8 cellular contexts compared by ENCODE assay signal in genomic region chr1:222814536-222815366, GRCh38. TPM values are rescaled to one million over a fixed set of nuclear protein-coding genes. Genes with fewer than 3 reads are reported as not detected.
A peak's percentile ranks its signal among the peaks of the same experiment; 100 is the strongest.
DNase-seq lines count a peak whose midpoint lies in the region; ATAC-seq, FAIRE-seq and TF ChIP-seq lines count a peak whose summit lies in the region.

DISP1 (plus strand) TSS chr1:222815039; CDS start chr1:222942824, 127,785 bp downstream.

- peaks cover 11% of the 10 kb centered on the region for H3K27me3 Mint-ChIP-seq in T-helper 17 cell

- TF ChIP-seq CTCF in ascending aorta (IDR thresholded peaks at IDR 0.05) (no peak), vagina (IDR thresholded peaks at IDR 0.05) (no peak)

- no peaks in the 10 kb centered on the region for H3K36me3 ChIP-seq in ascending aorta
- H3K36me3 ChIP-seq in vagina = no peaks in the 10 kb centered on the region

- H3K4me1 ChIP-seq in ascending aorta (peaks cover 4 to 13% of the 10 kb centered on the region in 2 donors), vagina (peaks cover 11% of the 10 kb centered on the region)

- ATAC-seq in HG02610 (IDR thresholded peaks at IDR 0.05; ENCODE audit: unreplicated experiment) (peak; percentile 83), T-helper 17 cell (peak; percentile 90)

- H3K27ac ChIP-seq in ascending aorta (peak within 1 kb of the TSS; percentile 91 to 100), vagina (peak within 1 kb of the TSS; percentile 92)

- H3K36me3 Mint-ChIP-seq in T-helper 17 cell (ENCODE audit: low read depth) = peaks cover 2% of the 10 kb centered on the region

- H3K4me1 Mint-ChIP-seq in T-helper 17 cell = peaks cover 18% of the 10 kb centered on the region

- FAIRE-seq in GM12892 (lab: Jason Lieb, UNC) = peak; percentile 81

- peak; percentile 73 for DNase-seq in GM12892 (ENCODE audit: insufficient read length)
- DNase-seq in NCI-H1092 treated with DMSO at 0.1 percent for 48 hours (lab: John Stamatoyannopoulos, UW) = peak; percentile 88
- DNase-seq in T-helper 17 cell = peak; percentile 47 to 64 (median 62)
- peak in 1 of 2 donors; percentile 91 for DNase-seq in ascending aorta (ENCODE audit: low spot score in 2 of 2)
- peak; percentile 75 for DNase-seq in hepatic stellate cell (ENCODE audit: low spot score)
- peak; percentile 78 for DNase-seq in putamen (ENCODE audit: low spot score)
- DNase-seq in vagina (ENCODE audit: extremely low spot score in 2 of 2) = peak in 1 of 2 donors; percentile 88

- peak within 1 kb of the TSS; percentile 95 for H3K4me3 Mint-ChIP-seq in T-helper 17 cell

- peak within 1 kb of the TSS; percentile 85 for H3K27ac Mint-ChIP-seq in T-helper 17 cell

- intact Hi-C loops in ascending aorta (cut with DNase I) = loop anchor here (1.0 to 10.0 kb wide), 6 partner anchors 60 to 1072 kb away; partner anchors contain the start of genes AIDA, BROX, DUSP10 and TP53BP2
- intact Hi-C loops in vagina (cut with DNase I) = no loop called here

- peak; percentile 75 for TF ChIP-seq POLR2A in GM12892 (IDR thresholded peaks at IDR 0.05; ENCODE audit: low read depth, low read length)
- peak in 1 of 2 donors; percentile 6 for TF ChIP-seq POLR2A in vagina (IDR thresholded peaks at IDR 0.05)

- no peaks in the 10 kb centered on the region for H3K27me3 ChIP-seq in ascending aorta
- no peaks in the 10 kb centered on the region for H3K27me3 ChIP-seq in vagina

- H3K9me3 ChIP-seq in T-helper 17 cell (ENCODE audit: control insufficient read depth, low read length, poor library complexity, severe bottlenecking) (no peaks in the 10 kb centered on the region), ascending aorta (no peaks in the 10 kb centered on the region), vagina (no peaks in the 10 kb centered on the region)

- H3K4me3 ChIP-seq in ascending aorta = peak within 1 kb of the TSS; percentile 61 to 95
- H3K4me3 ChIP-seq in vagina = peak within 1 kb of the TSS; percentile 80 to 83

RNA-seq across cellular contexts. Expression of gene DISP1, which starts in this region (rescaled TPM):
- 0.68 TPM for polyA plus RNA-seq in GM12892 (2012; ENCODE audit: missing spikeins)
- total RNA-seq in T-helper 17 cell (1 to 10 TPM; 1.9 to 2.5 TPM), ascending aorta (23.2 TPM), vagina (8.3 TPM)
